14 cellular contexts compared by ENCODE assay signal in the genomic region with DNA sequence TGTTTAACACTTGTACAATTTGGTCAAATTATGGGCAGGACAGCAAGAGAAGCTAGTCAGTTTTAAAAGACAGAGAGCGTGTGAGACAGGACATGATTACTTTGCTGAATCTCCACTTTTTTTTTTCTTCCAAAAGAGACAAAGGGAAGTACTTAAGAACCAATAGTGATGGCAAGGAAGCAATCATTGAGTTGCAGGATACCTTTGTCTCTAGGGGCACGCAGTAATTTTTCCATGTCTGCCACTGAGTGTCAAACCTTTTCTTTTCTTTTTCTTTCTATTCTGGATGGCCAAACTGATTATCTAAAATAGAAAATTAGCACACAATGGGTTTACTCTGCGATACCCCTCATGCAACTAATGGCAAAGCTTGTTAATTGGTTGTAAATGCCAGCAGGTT.
DNase-seq lines count a peak whose midpoint lies in the region; ATAC-seq and TF ChIP-seq lines count a peak whose summit lies in the region.
"Had no signal": no experiment of that assay in that cellular context is flagged by ENCODE, and none has a peak within 500 bp of the region (broad histone marks: within the 10 kb centered on the region; RNA-seq: fewer than 3 reads in every experiment).

No MANE protein-coding gene starts in this region.

- H3K23ac ChIP-seq in mesendoderm (ENCODE audit: low read length): no peak overlapping the region

- TF ChIP-seq CTCF in GM23338 (conservative IDR thresholded peaks at IDR 0.05; ENCODE audit: low read depth in 2 of 2): no peak
- TF ChIP-seq CTCF in RWPE1 (conservative IDR thresholded peaks at IDR 0.05; ENCODE audit: low read depth): no peak

- no peaks in the 10 kb centered on the region for H3K9me3 ChIP-seq in NT2/D1 (ENCODE audit: insufficient read depth, low read length)
- H3K9me3 ChIP-seq: HAP-1, MG63 had no signal

- H3K9ac ChIP-seq in NT2/D1 (ENCODE audit: insufficient read length, low read depth) (no peak overlapping the region), mesendoderm (ENCODE audit: low read length) (no peak overlapping the region)

- no peak overlapping the region for H4K5ac ChIP-seq in mesendoderm (ENCODE audit: low read length)

- H3K27ac ChIP-seq in GM23338 (ENCODE audit: low read depth): no peak overlapping the region
- no peak overlapping the region for H3K27ac ChIP-seq in mesendoderm (ENCODE audit: low read depth, low read length)
- H3K27ac ChIP-seq in RWPE1: no peak overlapping the region

- H3K4me2 ChIP-seq in GM23338 (peak overlapping the region; percentile 54), mesendoderm (ENCODE audit: low read length) (no peak overlapping the region)

- no peak overlapping the region for H2AK5ac ChIP-seq in mesendoderm (ENCODE audit: low read length)

- no peak overlapping the region for H3K18ac ChIP-seq in mesendoderm (ENCODE audit: low read length)

- H2BK15ac ChIP-seq in mesendoderm (replicated peaks; ENCODE audit: low read depth): no peak overlapping the region

- H3K56ac ChIP-seq in mesendoderm (ENCODE audit: low read length): no peak overlapping the region

- H3K27me3 ChIP-seq in GM23338 (ENCODE audit: insufficient read depth) (no peaks in the 10 kb centered on the region), NT2/D1 (ENCODE audit: insufficient read depth, insufficient read length) (no peaks in the 10 kb centered on the region), mesendoderm (ENCODE audit: insufficient read depth, low read length, poor library complexity) (no peaks in the 10 kb centered on the region)
- H3K27me3 ChIP-seq: MG63 had no signal

- H3K9me2 ChIP-seq in GM23338 (ENCODE audit: insufficient read depth): no peaks in the 10 kb centered on the region

- no peaks in the 10 kb centered on the region for H3K36me3 ChIP-seq in GM23338 (ENCODE audit: insufficient read depth)
- no peaks in the 10 kb centered on the region for H3K36me3 ChIP-seq in NT2/D1 (ENCODE audit: insufficient read depth, insufficient read length, low read length)
- no peaks in the 10 kb centered on the region for H3K36me3 ChIP-seq in mesendoderm (ENCODE audit: control insufficient read depth, insufficient read depth, low read length)
- H3K36me3 ChIP-seq: HAP-1, MG63 had no signal

- H3F3A ChIP-seq in GM23338 (replicated peaks; ENCODE audit: low read depth): no peaks in the 10 kb centered on the region

- no peak overlapping the region for H2BK120ac ChIP-seq in mesendoderm (ENCODE audit: low read depth, low read length)

- no CpG with 5 or more reads among the region's 3 CpGs for WGBS in mesendoderm (ENCODE audit: extremely low coverage, insufficient coverage, low lambda C conversion rate)

- DNase-seq in GM23338 (ENCODE audit: low spot score): peak; percentile 43
- DNase-seq in NCI-H1930 (lab: John Stamatoyannopoulos, UW): peak; percentile 42 to 47
- DNase-seq in NT2/D1 (ENCODE audit: low read depth, low spot score): peak; percentile 36
- peak; percentile 45 for DNase-seq in mesendoderm
- DNase-seq in RWPE1 (ENCODE audit: low spot score): no peak
- DNase-seq in activated T-helper 1 cell treated with anti-CD3 and anti-CD28 coated beads, Interleukin-12 subunit alpha, Interleukin-12 subunit beta, Interleukin-2, Interleukin-4 antibody, amounts not matched to agents 30 ng/mL and 10 ng/mL and 1 ng/mL, durations not matched to agents 14 hours and 24 hours and 36 hours (ENCODE audit: low spot score): no peak
- DNase-seq: Calu3; CD4-positive, alpha-beta T cell; MG63; NCI-H2029; NCI-H510A treated with DMSO at 0.1 percent for 48 hours had no signal

- H3K79me1 ChIP-seq in mesendoderm (ENCODE audit: low read length): no peaks in the 10 kb centered on the region

- no peaks in the 10 kb centered on the region for H4K20me1 ChIP-seq in GM23338 (replicated peaks; ENCODE audit: insufficient read depth)

- POLR2A ChIA-PET in RWPE1 (lab: Yijun Ruan, JAX; ENCODE audit: low non-redundant PET): no interaction called here

- CTCF ChIA-PET in RWPE1 (lab: Yijun Ruan, JAX): interaction anchor here (0.6 to 1.1 kb wide), 3 partner anchors 22 to 958 kb away, joined by 3 to 6 read pairs (median 5); no protein-coding TSS in a partner anchor

- no peak overlapping the region for H3K4ac ChIP-seq in mesendoderm (ENCODE audit: low read depth, low read length)

- H3K4me3 ChIP-seq in GM23338 (no peak overlapping the region), NT2/D1 (ENCODE audit: insufficient read length, low read depth) (no peak overlapping the region), mesendoderm (ENCODE audit: low read length) (no peak overlapping the region)
- H3K4me3 ChIP-seq: HAP-1, MG63 had no signal

- peak overlapping the region; percentile 66; the same call in 1 of the 2 replicates for H2AFZ ChIP-seq in GM23338

- H3K4me1 ChIP-seq in GM23338 (ENCODE audit: insufficient read depth) (peaks cover 19% of the 10 kb centered on the region), NT2/D1 (ENCODE audit: insufficient read depth, insufficient read length) (no peaks in the 10 kb centered on the region), mesendoderm (ENCODE audit: control insufficient read depth, low read depth, low read length) (peaks cover 4% of the 10 kb centered on the region)
- H3K4me1 ChIP-seq: HAP-1 had no signal

- H3K4me3 Mint-ChIP-seq in GM23338: peak overlapping the region; percentile 17; the same call in 1 of the 3 replicates
- H3K4me3 Mint-ChIP-seq in activated T-helper 1 cell treated with anti-CD3 and anti-CD28 coated beads, Interleukin-12 subunit alpha, Interleukin-12 subunit beta, Interleukin-2, Interleukin-4 antibody, amounts not matched to agents 30 ng/mL and 10 ng/mL and 1 ng/mL, durations not matched to agents 14 hours and 24 hours and 36 hours: no peak overlapping the region
- H3K4me3 Mint-ChIP-seq in stimulated activated memory B cell treated with anti-CD40 and anti-IgM and Interleukin-4, amounts not matched to agents 10 μg/mL and 1 μg/mL and 100 μg/mL, for 72 hours: no peak overlapping the region
- H3K4me3 Mint-ChIP-seq: B cell; CD4-positive, alpha-beta T cell had no signal

- H3K4me1 Mint-ChIP-seq in GM23338: peaks cover 30% of the 10 kb centered on the region
- H3K4me1 Mint-ChIP-seq in activated T-helper 1 cell treated with anti-CD3 and anti-CD28 coated beads, Interleukin-12 subunit alpha, Interleukin-12 subunit beta, Interleukin-2, Interleukin-4 antibody, amounts not matched to agents 30 ng/mL and 10 ng/mL and 1 ng/mL, durations not matched to agents 14 hours and 24 hours and 36 hours (ENCODE audit: low read depth): no peaks in the 10 kb centered on the region
- H3K4me1 Mint-ChIP-seq in stimulated activated memory B cell treated with anti-CD40 and anti-IgM and Interleukin-4, amounts not matched to agents 10 μg/mL and 1 μg/mL and 100 μg/mL, for 72 hours: no peaks in the 10 kb centered on the region
- H3K4me1 Mint-ChIP-seq: B cell had no signal

- H3K79me2 ChIP-seq in GM23338 (replicated peaks; ENCODE audit: insufficient read depth) (no peaks in the 10 kb centered on the region), mesendoderm (ENCODE audit: control insufficient read depth, insufficient read depth, low read length) (no peaks in the 10 kb centered on the region)

- no peak overlapping the region for H2BK5ac ChIP-seq in mesendoderm (ENCODE audit: low read length)

- no peaks in the 10 kb centered on the region for H3K27me3 Mint-ChIP-seq in GM23338 (ENCODE audit: insufficient read depth, low read depth, poor library complexity)
- H3K27me3 Mint-ChIP-seq in activated T-helper 1 cell treated with anti-CD3 and anti-CD28 coated beads, Interleukin-12 subunit alpha, Interleukin-12 subunit beta, Interleukin-2, Interleukin-4 antibody, amounts not matched to agents 30 ng/mL and 10 ng/mL and 1 ng/mL, durations not matched to agents 14 hours and 24 hours and 36 hours (ENCODE audit: insufficient read depth): peaks cover 14% of the 10 kb centered on the region
- H3K27me3 Mint-ChIP-seq in stimulated activated memory B cell treated with anti-CD40 and anti-IgM and Interleukin-4, amounts not matched to agents 10 μg/mL and 1 μg/mL and 100 μg/mL, for 72 hours: no peaks in the 10 kb centered on the region

- H4K8ac ChIP-seq in mesendoderm (ENCODE audit: low read depth, low read length): no peak overlapping the region

- H3K27ac Mint-ChIP-seq in GM23338: peak overlapping the region; percentile 82; the same call in 1 of the 2 replicates
- no peak overlapping the region for H3K27ac Mint-ChIP-seq in activated T-helper 1 cell treated with anti-CD3 and anti-CD28 coated beads, Interleukin-12 subunit alpha, Interleukin-12 subunit beta, Interleukin-2, Interleukin-4 antibody, amounts not matched to agents 30 ng/mL and 10 ng/mL and 1 ng/mL, durations not matched to agents 14 hours and 24 hours and 36 hours
- H3K27ac Mint-ChIP-seq in stimulated activated memory B cell treated with anti-CD40 and anti-IgM and Interleukin-4, amounts not matched to agents 10 μg/mL and 1 μg/mL and 100 μg/mL, for 72 hours: no peak overlapping the region
- H3K27ac Mint-ChIP-seq: B cell; CD4-positive, alpha-beta T cell had no signal

- H3K9me3 Mint-ChIP-seq in GM23338: no peaks in the 10 kb centered on the region
- H3K9me3 Mint-ChIP-seq in activated T-helper 1 cell treated with anti-CD3 and anti-CD28 coated beads, Interleukin-12 subunit alpha, Interleukin-12 subunit beta, Interleukin-2, Interleukin-4 antibody, amounts not matched to agents 30 ng/mL and 10 ng/mL and 1 ng/mL, durations not matched to agents 14 hours and 24 hours and 36 hours: no peaks in the 10 kb centered on the region
- H3K9me3 Mint-ChIP-seq in stimulated activated memory B cell treated with anti-CD40 and anti-IgM and Interleukin-4, amounts not matched to agents 10 μg/mL and 1 μg/mL and 100 μg/mL, for 72 hours: no peaks in the 10 kb centered on the region
- H3K9me3 Mint-ChIP-seq: CD4-positive, alpha-beta T cell had no signal

- intact Hi-C loops in activated T-helper 1 cell treated with anti-CD3 and anti-CD28 coated beads, Interleukin-12 subunit alpha, Interleukin-12 subunit beta, Interleukin-2, Interleukin-4 antibody, amounts not matched to agents 30 ng/mL and 10 ng/mL and 1 ng/mL, durations not matched to agents 14 hours and 24 hours and 36 hours (cut with micrococcal nuclease): no loop called here

- peak; percentile 42; the same call in 2 of the 3 replicates for ATAC-seq in GM23338
- no peak for ATAC-seq in stimulated activated memory B cell treated with anti-CD40 and anti-IgM and Interleukin-4, amounts not matched to agents 10 μg/mL and 1 μg/mL and 100 μg/mL, for 72 hours

- no peaks in the 10 kb centered on the region for H3K36me3 Mint-ChIP-seq in GM23338 (ENCODE audit: low read depth)
- no peaks in the 10 kb centered on the region for H3K36me3 Mint-ChIP-seq in activated T-helper 1 cell treated with anti-CD3 and anti-CD28 coated beads, Interleukin-12 subunit alpha, Interleukin-12 subunit beta, Interleukin-2, Interleukin-4 antibody, amounts not matched to agents 30 ng/mL and 10 ng/mL and 1 ng/mL, durations not matched to agents 14 hours and 24 hours and 36 hours (ENCODE audit: low read depth)
- H3K36me3 Mint-ChIP-seq in stimulated activated memory B cell treated with anti-CD40 and anti-IgM and Interleukin-4, amounts not matched to agents 10 μg/mL and 1 μg/mL and 100 μg/mL, for 72 hours: no peaks in the 10 kb centered on the region

TF ChIP-seq in GM23338, 12 proteins besides CTCF, POLR2A, EP300 and RAD21:
- TF ChIP-seq JUNB (IDR thresholded peaks at IDR 0.05; ENCODE audit: unreplicated experiment) (no peak), NANOG (IDR thresholded peaks at IDR 0.05; ENCODE audit: borderline replicate concordance) (peak; percentile 58; the same call in 1 of the 2 replicates)

Comparison
In these comparisons a context has a peak if more than half of its experiments do, and no peak if none do; other contexts are left out.
1. DNase-seq: peak in GM23338 (single experiment), NCI-H1930 (2 of 2), NT2/D1 (single experiment) and mesendoderm (single experiment); none in RWPE1 (single experiment) and activated T-helper 1 cell treated with anti-CD3 and anti-CD28 coated beads, Interleukin-12 subunit alpha, Interleukin-12 subunit beta, Interleukin-2, Interleukin-4 antibody, amounts not matched to agents 30 ng/mL and 10 ng/mL and 1 ng/mL, durations not matched to agents 14 hours and 24 hours and 36 hours (single experiment).